ENCODE assay signal across 8 cellular contexts in the genomic region with DNA sequence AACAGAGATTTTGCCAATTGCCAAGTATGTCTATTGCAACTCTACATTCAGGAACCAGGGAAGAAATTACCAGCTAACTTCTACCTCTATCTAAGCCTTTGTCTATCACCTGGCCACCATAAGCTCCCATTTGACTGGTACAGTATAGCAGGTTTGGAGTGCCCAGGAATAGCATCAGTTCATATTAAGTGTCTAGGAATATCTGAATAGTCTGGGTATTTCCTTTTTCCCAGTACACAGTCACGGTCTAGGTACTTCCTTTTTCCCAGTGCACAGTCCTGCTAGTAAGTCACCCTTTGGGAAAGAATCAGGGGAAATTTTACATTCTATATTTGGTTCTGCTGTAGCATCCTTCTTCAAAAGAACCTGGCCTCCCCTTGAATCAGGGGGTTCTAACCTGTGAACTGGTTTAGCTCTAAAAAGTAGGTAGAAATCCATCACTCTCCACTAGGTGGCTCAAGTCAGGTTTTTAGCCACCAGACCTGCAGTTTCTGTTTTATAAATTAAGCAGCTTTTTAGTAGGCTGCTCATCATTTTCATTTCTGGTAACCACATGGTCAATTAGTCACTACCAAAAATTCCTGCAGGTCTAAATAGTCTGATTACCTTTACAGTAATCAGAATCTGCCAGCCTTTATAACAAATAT. TPM values are rescaled to one million over a fixed set of nuclear protein-coding genes. Genes with fewer than 3 reads are reported as not detected.
DNase-seq lines count a peak whose midpoint lies in the region; ATAC-seq lines count a peak whose summit lies in the region.

No MANE protein-coding gene starts in this region.

- ATAC-seq in GM19324 (IDR thresholded peaks at IDR 0.05; ENCODE audit: low FRiP score, unreplicated experiment) (peak; percentile 83), HG03139 (IDR thresholded peaks at IDR 0.05; ENCODE audit: unreplicated experiment) (peak; percentile 82)

- in situ Hi-C loops in SK-MEL-5 (cut with HindIII; ENCODE audit: low pct_unique_long_range_greater_than_20kb, low sequenced_read_pairs): no loop called here
- in situ Hi-C loops in G401 (cut with HindIII; ENCODE audit: low sequenced_read_pairs): no loop called here

- DNase-seq in NCI-H510A treated with DMSO at 0.1 percent for 48 hours (lab: John Stamatoyannopoulos, UW): peak; percentile 70
- no peak for DNase-seq in NCI-H510A (lab: John Stamatoyannopoulos, UW)
- peak; percentile 38 for DNase-seq in SK-MEL-5 (ENCODE audit: low read depth, low spot score)
- DNase-seq in germinal center (ENCODE audit: low spot score): peak; percentile 33
- no peak for DNase-seq in G401 (ENCODE audit: low spot score)
- no peak for DNase-seq in OCI-M2 (lab: John Stamatoyannopoulos, UW; ENCODE audit: unreplicated experiment)

RNA-seq across cellular contexts. Expression of gene DNAJC10, which starts 49.3 kb away (rescaled TPM):
- 104 and 108 TPM in 2 replicates for total RNA-seq in SK-MEL-5 (2014; rRNA removed; shearing (Covaris generic))
- polyA plus RNA-seq in SK-MEL-5 (2015; cell fraction: cytosol; rRNA removed): 62.6 and 78.7 TPM in 2 replicates
- polyA plus RNA-seq in SK-MEL-5 (2015; cell fraction: nucleus; rRNA removed): 104 and 106 TPM in 2 replicates
- total RNA-seq in G401 (2014; rRNA removed; shearing (Covaris generic)): 107 and 150 TPM in 2 replicates

Comparison
In these comparisons a context has a peak if more than half of its experiments do, and no peak if none do; other contexts are left out.
1. DNase-seq: peak in NCI-H510A treated with DMSO at 0.1 percent for 48 hours (single experiment), SK-MEL-5 (single experiment) and germinal center (single experiment); none in NCI-H510A (single experiment), G401 (single experiment) and OCI-M2 (single experiment).